ENCODE assay signal across 24 cellular contexts in the genomic region with DNA sequence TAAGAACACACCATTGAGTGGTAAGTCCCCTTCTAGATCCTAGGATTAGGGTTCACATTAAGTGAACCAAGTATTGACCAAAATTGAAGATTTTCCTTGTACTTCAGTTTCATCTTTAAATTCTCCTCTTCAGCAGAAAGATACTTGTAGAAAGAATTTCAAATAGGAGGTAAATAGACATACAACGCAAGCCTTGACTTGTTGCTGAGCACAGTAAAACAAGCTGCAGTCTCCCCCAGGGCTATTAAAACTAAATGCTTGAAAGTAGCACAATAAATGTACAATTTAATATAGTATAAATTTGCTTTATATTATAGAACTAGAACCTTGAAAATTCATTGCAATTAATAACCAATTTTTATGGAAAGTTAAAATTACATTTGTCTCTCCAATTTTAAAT.
"Had no signal": no experiment of that assay in that cellular context is flagged by ENCODE, and none has a peak within 500 bp of the region (broad histone marks: within the 10 kb centered on the region; RNA-seq: fewer than 3 reads in every experiment).

No MANE protein-coding gene starts in this region.

- DNase-seq: activated B cell treated with CpG ODN at 0.5 μM for 24 hours; activated CD4-positive, alpha-beta T cell treated with anti-CD3 and anti-CD28 coated beads for 1 hour; activated CD4-positive, alpha-beta T cell treated with anti-CD3 and anti-CD28 coated beads, Interleukin-2, amount 10 ng/mL, durations not matched to agents 24 days and 14 days; activated CD4-positive, alpha-beta T cell treated with anti-CD3 and anti-CD28 coated beads, Interleukin-2, amount 50 U/mL, for 48 hours; activated CD8-positive, alpha-beta memory T cell treated with anti-CD3 and anti-CD28 coated beads, Interleukin-2, amount 10 ng/mL, durations not matched to agents 7 days and 5 days; activated effector memory CD4-positive, alpha-beta T cell treated with Interleukin-2 at 50 U/mL for 16 hours; activated naive CD4-positive, alpha-beta T cell; activated T-cell treated with anti-CD3 and anti-CD28 coated beads, Interleukin-2, amount 50 U/mL, for 24 hours; aorta; Kasumi-1; KBM-7; NCI-H1092; NCI-H1417 treated with DMSO at 0.1 percent for 48 hours; NCI-H1694 treated with DMSO at 0.1 percent for 48 hours; NCI-H2029 treated with DMSO at 0.1 percent for 48 hours; NCI-H510A treated with DMSO at 0.1 percent for 48 hours; NCI-H69; NK-92 treated with Interleukin-12 subunit alpha and Interleukin-12 subunit beta, amount 100 ng/mL, for 24 hours; OCI-M1; SHP77 treated with DMSO at 0.1 percent for 48 hours; T-cell; T-helper 2 cell; T1000 had no signal

- ATAC-seq: activated CD8-positive, alpha-beta memory T cell treated with anti-CD3 and anti-CD28 coated beads, Interleukin-2, amount 10 ng/mL, durations not matched to agents 7 days and 5 days; Panc1; T-cell had no signal
